In genomic region chr12:111443086-111443485, GRCh38 we compare ENCODE assay signal across 10 cellular contexts. TPM values are rescaled to one million over a fixed set of nuclear protein-coding genes. Genes with fewer than 3 reads are reported as not detected.
DNase-seq lines count a peak whose midpoint lies in the region; ATAC-seq and TF ChIP-seq lines count a peak whose summit lies in the region.
"Had no signal": no experiment of that assay in that cellular context is flagged by ENCODE, and none has a peak within 500 bp of the region (broad histone marks: within the 10 kb centered on the region; RNA-seq: fewer than 3 reads in every experiment).

No MANE protein-coding gene starts in this region.

- CTCF ChIA-PET in MCF 10A (lab: Yijun Ruan, JAX): interaction anchor here (0.5 to 4.0 kb wide), 7 partner anchors 9 to 126 kb away, joined by 3 to 19 read pairs (median 3); no protein-coding TSS in a partner anchor

- no peaks in the 10 kb centered on the region for H3K9me3 ChIP-seq in breast epithelium
- no peaks in the 10 kb centered on the region for H3K9me3 ChIP-seq in lower lobe of right lung
- no peaks in the 10 kb centered on the region for H3K9me3 ChIP-seq in tibial nerve
- H3K9me3 ChIP-seq: mucosa of descending colon had no signal

- TF ChIP-seq CTCF in MCF 10A (IDR thresholded peaks at IDR 0.05; ENCODE audit: unreplicated experiment) (no peak), breast epithelium (IDR thresholded peaks at IDR 0.05) (no peak), lower lobe of right lung (IDR thresholded peaks at IDR 0.05) (no peak), tibial nerve (IDR thresholded peaks at IDR 0.05) (no peak)

- H3K4me1 ChIP-seq in breast epithelium (peaks cover 0 to 4% of the 10 kb centered on the region in 2 donors), lower lobe of right lung (peaks cover 99% of the 10 kb centered on the region), tibial nerve (peaks cover 0 to 92% (median 27%) of the 10 kb centered on the region in 4 donors)

- DNase-seq in MCF 10A (ENCODE audit: unreplicated experiment) (no peak), breast epithelium (ENCODE audit: low spot score in 2 of 2) (no peak), lower lobe of right lung (no peak), tibial nerve (ENCODE audit: low spot score in 2 of 2) (no peak), islet precursor cell (no peak), OCI-M2 (lab: John Stamatoyannopoulos, UW; ENCODE audit: unreplicated experiment) (no peak)
- DNase-seq in activated naive CD8-positive, alpha-beta T cell treated with anti-CD3 and anti-CD28 coated beads, Interleukin-2, amount 50 U/mL, for 24 hours: no peak
- DNase-seq: NCI-H1436 treated with DMSO at 0.1 percent for 48 hours had no signal

- 83 to 84% methylated on average over 7 of the region's 7 CpGs for WGBS in tibial nerve, 2 donors

- no peak for TF ChIP-seq POLR2A in breast epithelium (IDR thresholded peaks at IDR 0.05)
- no peak for TF ChIP-seq POLR2A in tibial nerve (IDR thresholded peaks at IDR 0.05)

- POLR2A ChIA-PET in MCF 10A (lab: Yijun Ruan, JAX): interaction anchor here (0.8 to 1.1 kb wide), 3 partner anchors 13 to 46 kb away, joined by 3 to 5 read pairs (median 3); no protein-coding TSS in a partner anchor

- no peaks in the 10 kb centered on the region for H3K27me3 ChIP-seq in breast epithelium
- no peaks in the 10 kb centered on the region for H3K27me3 ChIP-seq in lower lobe of right lung (ENCODE audit: low read depth)
- no peaks in the 10 kb centered on the region for H3K27me3 ChIP-seq in tibial nerve

- no peaks in the 10 kb centered on the region for H3K27me3 Mint-ChIP-seq in MCF 10A (ENCODE audit: insufficient read depth, unreplicated experiment)
- H3K27me3 Mint-ChIP-seq in activated naive CD8-positive, alpha-beta T cell treated with anti-CD3 and anti-CD28 coated beads, Interleukin-2, amount 50 U/mL, for 24 hours: no peaks in the 10 kb centered on the region

- no peak overlapping the region for H3K4me3 Mint-ChIP-seq in MCF 10A (ENCODE audit: unreplicated experiment)
- H3K4me3 Mint-ChIP-seq in activated naive CD8-positive, alpha-beta T cell treated with anti-CD3 and anti-CD28 coated beads, Interleukin-2, amount 50 U/mL, for 24 hours: no peak overlapping the region

- H3K27ac ChIP-seq in breast epithelium (peak overlapping the region in 1 of 2 donors; percentile 77), lower lobe of right lung (peak overlapping the region; percentile 49), tibial nerve (peak overlapping the region in 3 of 4 donors; percentile 15 to 69 (median 61))

- H3K4me1 Mint-ChIP-seq in MCF 10A (ENCODE audit: insufficient read depth, unreplicated experiment): peaks cover 32% of the 10 kb centered on the region
- H3K4me1 Mint-ChIP-seq in activated naive CD8-positive, alpha-beta T cell treated with anti-CD3 and anti-CD28 coated beads, Interleukin-2, amount 50 U/mL, for 24 hours: peaks cover 89% of the 10 kb centered on the region

- H3K27ac Mint-ChIP-seq in MCF 10A (ENCODE audit: low read depth, unreplicated experiment): peak overlapping the region; percentile 92
- H3K27ac Mint-ChIP-seq in activated naive CD8-positive, alpha-beta T cell treated with anti-CD3 and anti-CD28 coated beads, Interleukin-2, amount 50 U/mL, for 24 hours: peak overlapping the region; percentile 80

- intact Hi-C loops in MCF 10A (cut with micrococcal nuclease): no loop called here
- intact Hi-C loops in breast epithelium (cut with DNase I; ENCODE audit: low total_unique reads): loop anchor here (5.0 kb wide), 1 partner anchor 46 kb away; no protein-coding TSS in a partner anchor
- intact Hi-C loops in lower lobe of right lung (cut with DNase I): no loop called here

- peaks cover 74% of the 10 kb centered on the region for H3K36me3 Mint-ChIP-seq in MCF 10A (ENCODE audit: insufficient read depth, unreplicated experiment)
- H3K36me3 Mint-ChIP-seq in activated naive CD8-positive, alpha-beta T cell treated with anti-CD3 and anti-CD28 coated beads, Interleukin-2, amount 50 U/mL, for 24 hours (ENCODE audit: low read depth): peaks cover 42% of the 10 kb centered on the region

- TF ChIP-seq EP300 in tibial nerve (IDR thresholded peaks at IDR 0.05): no peak

- no peaks in the 10 kb centered on the region for H3K36me3 ChIP-seq in breast epithelium
- H3K36me3 ChIP-seq in lower lobe of right lung: peaks cover 56% of the 10 kb centered on the region
- peaks cover 0 to 55% (median 0%) of the 10 kb centered on the region in 3 donors for H3K36me3 ChIP-seq in tibial nerve

- no peak overlapping the region for H3K4me3 ChIP-seq in breast epithelium
- no peak overlapping the region for H3K4me3 ChIP-seq in lower lobe of right lung
- no peak overlapping the region for H3K4me3 ChIP-seq in tibial nerve
- H3K4me3 ChIP-seq: mucosa of descending colon had no signal

- ATAC-seq in activated naive CD8-positive, alpha-beta T cell treated with anti-CD3 and anti-CD28 coated beads, Interleukin-2, amount 50 U/mL, for 24 hours: no peak
- ATAC-seq in lower lobe of right lung: no peak
- ATAC-seq in HG03521 (IDR thresholded peaks at IDR 0.05; ENCODE audit: unreplicated experiment): no peak

- H3K9me3 Mint-ChIP-seq in MCF 10A (ENCODE audit: unreplicated experiment): no peaks in the 10 kb centered on the region
- no peaks in the 10 kb centered on the region for H3K9me3 Mint-ChIP-seq in activated naive CD8-positive, alpha-beta T cell treated with anti-CD3 and anti-CD28 coated beads, Interleukin-2, amount 50 U/mL, for 24 hours

- BruUV-seq in MCF 10A (replicated peaks; lab: Mats Ljungman, UMichigan): no TSS peak

RNA-seq across cellular contexts. Expression of gene SH2B3, which starts 37.4 kb away (rescaled TPM):
- total RNA-seq in MCF 10A (2022) (4.5 and 5.1 TPM in 2 replicates), breast epithelium (10 to 100 TPM; 13.9 to 27.4 (median 17.4) TPM), lower lobe of right lung (49.5 TPM), tibial nerve (10 to 100 TPM; 21.4 to 79.8 (median 36.3) TPM)
